Comparison of ENCODE assay signal across 9 cellular contexts in genomic region chr12:123271182-123271491, GRCh38. TPM values are rescaled to one million over a fixed set of nuclear protein-coding genes. Genes with fewer than 3 reads are reported as not detected.
DNase-seq lines count a peak whose midpoint lies in the region; ATAC-seq, FAIRE-seq and TF ChIP-seq lines count a peak whose summit lies in the region.
"Had no signal": no experiment of that assay in that cellular context is flagged by ENCODE, and none has a peak within 500 bp of the region (broad histone marks: within the 10 kb centered on the region; RNA-seq: fewer than 3 reads in every experiment).

No MANE protein-coding gene starts in this region.

- ATAC-seq in GM21360 (IDR thresholded peaks at IDR 0.05; ENCODE audit: unreplicated experiment) (peak; percentile 48), SK-N-SH treated with all-trans-retinoic acid at 6 μM for 48 hours (peak; percentile 39), heart left ventricle (peak in 3 of 4 donors; percentile 56 to 62 (median 58))
- peak; percentile 76 to 80 for ATAC-seq in activated naive CD4-positive, alpha-beta T cell treated with anti-CD3 and anti-CD28 coated beads, Interleukin-2, amount 50 U/mL, for 72 hours

- peaks cover 0 to 5% of the 10 kb centered on the region in 2 donors for H3K36me3 Mint-ChIP-seq in activated naive CD4-positive, alpha-beta T cell treated with anti-CD3 and anti-CD28 coated beads, Interleukin-2, amount 50 U/mL, for 72 hours
- H3K36me3 Mint-ChIP-seq: activated naive CD8-positive, alpha-beta T cell had no signal

- no peak for FAIRE-seq in urothelium cell line (lab: Jason Lieb, UNC)

- peak; percentile 56 for DNase-seq in COLO829 (ENCODE audit: low spot score)
- DNase-seq in HuH-7 (ENCODE audit: low spot score): peak; percentile 78
- peak; percentile 77 to 82 for DNase-seq in activated naive CD4-positive, alpha-beta T cell treated with anti-CD3 and anti-CD28 coated beads, Interleukin-2, amount 50 U/mL, for 72 hours (ENCODE audit: low spot score in 2 of 2)
- peak; percentile 74 to 88 (median 84) for DNase-seq in heart left ventricle
- DNase-seq in prostate gland (ENCODE audit: low spot score): peak; percentile 61
- DNase-seq in urothelium cell line (ENCODE audit: low spot score): peak; percentile 89

- intact Hi-C loops in heart left ventricle (cut with DNase I): loop anchor here in 2 of 10 donors (1.0 to 2.0 kb wide), 3 partner anchors 94 to 330 kb away; partner anchors contain the start of gene SBNO1 (in 2 of the 2)
- intact Hi-C loops in prostate gland (cut with DNase I): no loop called here

- H3K9me3 ChIP-seq in heart left ventricle (no peaks in the 10 kb centered on the region), prostate gland (no peaks in the 10 kb centered on the region)

- WGBS in heart left ventricle, 4 donors: 0 to 1% (median 0%) methylated on average over 18 to 47 of the region's 47 CpGs
- WGBS in prostate gland: 3% methylated on average over 7 of the region's 47 CpGs

- H3K27ac ChIP-seq in heart left ventricle (peak overlapping the region in 11 of 12 donors; percentile 32 to 93 (median 78)), prostate gland (peak overlapping the region; percentile 86 to 88)

- no peaks in the 10 kb centered on the region for H3K9me3 Mint-ChIP-seq in activated naive CD4-positive, alpha-beta T cell treated with anti-CD3 and anti-CD28 coated beads, Interleukin-2, amount 50 U/mL, for 72 hours

- H3K27ac Mint-ChIP-seq in activated naive CD4-positive, alpha-beta T cell treated with anti-CD3 and anti-CD28 coated beads, Interleukin-2, amount 50 U/mL, for 72 hours: no peak overlapping the region

- TF ChIP-seq POLR2A in heart left ventricle (IDR thresholded peaks at IDR 0.05): no peak
- TF ChIP-seq POLR2A in prostate gland (IDR thresholded peaks at IDR 0.05): no peak

- H3K4me3 ChIP-seq in heart left ventricle: peak overlapping the region in 11 of 12 donors; percentile 16 to 93 (median 77)
- peak overlapping the region; percentile 78 to 81 for H3K4me3 ChIP-seq in prostate gland

- H3K27me3 ChIP-seq in heart left ventricle (no peaks in the 10 kb centered on the region), prostate gland (replicated peaks; ENCODE audit: insufficient read depth) (no peaks in the 10 kb centered on the region)

- TF ChIP-seq CTCF in heart left ventricle (IDR thresholded peaks at IDR 0.05) (peak; percentile 1 to 75 (median 47)), prostate gland (IDR thresholded peaks at IDR 0.05) (peak; percentile 25 to 63 (median 60))

- H3K4me1 ChIP-seq in heart left ventricle (peaks cover 3 to 39% (median 29%) of the 10 kb centered on the region in 12 donors), prostate gland (replicated peaks) (peaks cover 11% of the 10 kb centered on the region)

- H3K36me3 ChIP-seq in heart left ventricle (peaks cover 0 to 11% (median 5%) of the 10 kb centered on the region in 9 donors), prostate gland (peaks cover 0 to 4% of the 10 kb centered on the region in 2 donors)

TF ChIP-seq in SK-N-SH treated with all-trans-retinoic acid at 6 μM for 48 hours, 23 proteins besides CTCF, POLR2A, EP300 and RAD21 (continues in another document):
- TF ChIP-seq CSDC2 (CRISPR knock-in tag; IDR thresholded peaks at IDR 0.05) (no peak), PATZ1 (CRISPR knock-in tag; IDR thresholded peaks at IDR 0.05; ENCODE audit: borderline replicate concordance) (no peak), ZNF8 (CRISPR knock-in tag; IDR thresholded peaks at IDR 0.05) (no peak), SNAI2 (CRISPR knock-in tag; IDR thresholded peaks at IDR 0.05) (no peak), CREB5 (CRISPR knock-in tag; IDR thresholded peaks at IDR 0.05; ENCODE audit: low read depth) (no peak), PPARA (CRISPR knock-in tag; IDR thresholded peaks at IDR 0.05; ENCODE audit: borderline replicate concordance) (no peak), TSHZ2 (CRISPR knock-in tag; IDR thresholded peaks at IDR 0.05) (no peak), ZFP3 (CRISPR knock-in tag; IDR thresholded peaks at IDR 0.05) (no peak), ARNTL (CRISPR knock-in tag; IDR thresholded peaks at IDR 0.05; ENCODE audit: borderline replicate concordance, low read depth) (no peak), ZC3H10 (CRISPR knock-in tag; IDR thresholded peaks at IDR 0.05) (no peak), POU6F1 (CRISPR knock-in tag; IDR thresholded peaks at IDR 0.05; ENCODE audit: borderline replicate concordance, low read depth) (no peak), TCF4 (CRISPR knock-in tag; IDR thresholded peaks at IDR 0.05; ENCODE audit: borderline replicate concordance) (no peak), GLIS3 (CRISPR knock-in tag; IDR thresholded peaks at IDR 0.05) (no peak), RARB (CRISPR knock-in tag; IDR thresholded peaks at IDR 0.05) (no peak)

RNA-seq across cellular contexts. Expression of gene CDK2AP1, which starts 0.5 kb away (rescaled TPM):
- 10 to 100 TPM; 46.0 to 73.6 TPM for total RNA-seq in activated naive CD4-positive, alpha-beta T cell treated with anti-CD3 and anti-CD28 coated beads, Interleukin-2, amount 50 U/mL, for 72 hours
- 10 to 100 TPM; 56.8 to 96.6 (median 81.9) TPM for total RNA-seq in heart left ventricle
- polyA plus RNA-seq in heart left ventricle: 100 to 1,000 TPM in 1 of 2 donors, 10 to 100 TPM in 1; 81.7 to 186 TPM
- total RNA-seq in prostate gland: 100 to 1,000 TPM; 127 to 129 TPM

RNA-seq across cellular contexts. Expression of gene MTRFR, which starts 37.9 kb away (rescaled TPM):
- total RNA-seq in activated naive CD4-positive, alpha-beta T cell treated with anti-CD3 and anti-CD28 coated beads, Interleukin-2, amount 50 U/mL, for 72 hours: 10 to 100 TPM; 30.7 to 46.4 TPM
- total RNA-seq in heart left ventricle: 10 to 100 TPM in 6 of 9 donors, 1 to 10 TPM in 3; 7.9 to 13.3 (median 11.3) TPM
- 10 to 100 TPM; 12.4 to 16.0 TPM for polyA plus RNA-seq in heart left ventricle
- 10 to 100 TPM; 18.3 to 26.7 TPM for total RNA-seq in prostate gland

RNA-seq across cellular contexts. Expression of gene MPHOSPH9, which starts 38.2 kb away (rescaled TPM):
- 100 to 1,000 TPM in 1 of 2 donors, 10 to 100 TPM in 1; 99.0 to 148 TPM for total RNA-seq in activated naive CD4-positive, alpha-beta T cell treated with anti-CD3 and anti-CD28 coated beads, Interleukin-2, amount 50 U/mL, for 72 hours
- total RNA-seq in heart left ventricle (10 to 100 TPM; 17.7 to 32.3 (median 23.4) TPM), prostate gland (10 to 100 TPM; 24.3 to 25.0 TPM)
- polyA plus RNA-seq in heart left ventricle: 1 to 10 TPM; 6.0 to 7.1 TPM

Comparison
In these comparisons a context has a peak if more than half of its experiments do, and no peak if none do; other contexts are left out.
1. Peak in every context shown above with its lines: DNase-seq, ATAC-seq, H3K4me3 ChIP-seq and H3K27ac ChIP-seq.